ENCODE assay signal across 7 cellular contexts in the genomic region with DNA sequence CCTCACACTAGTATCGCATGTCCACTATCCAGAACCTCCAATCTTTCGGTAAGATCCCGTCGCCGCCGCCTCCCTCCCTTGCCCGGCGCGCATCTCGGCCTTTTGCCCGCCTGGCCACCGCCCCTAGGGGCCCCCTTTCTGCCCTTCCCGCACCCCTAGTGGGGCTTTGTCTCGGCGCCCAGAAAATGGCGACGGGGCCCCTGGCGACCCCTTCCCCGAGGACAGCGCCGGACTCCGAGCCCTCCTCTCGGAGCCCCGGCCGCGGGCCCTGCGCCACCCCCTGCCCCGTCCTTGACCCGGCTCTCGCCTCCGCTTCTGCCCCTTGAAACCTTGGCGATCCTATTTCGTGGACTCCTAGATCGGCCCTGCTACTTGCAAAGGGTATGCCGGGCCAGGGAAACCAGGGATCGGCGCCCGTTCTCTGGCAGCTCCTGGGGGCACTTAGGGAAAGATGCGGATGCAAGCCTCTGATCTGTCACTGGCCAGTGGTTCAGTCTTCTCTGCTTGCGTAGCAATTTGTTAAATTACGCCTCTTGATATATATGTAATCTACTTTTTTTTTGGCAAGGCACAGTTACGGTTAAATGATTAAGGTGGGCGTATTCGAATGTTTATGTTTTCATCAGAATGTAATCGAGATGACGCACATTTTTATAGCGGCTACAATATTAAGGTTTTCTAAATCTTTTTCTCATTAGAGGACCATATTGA. TPM values are rescaled to one million over a fixed set of nuclear protein-coding genes. Genes with fewer than 3 reads are reported as not detected.
DNase-seq lines count a peak whose midpoint lies in the region; ATAC-seq, FAIRE-seq and TF ChIP-seq lines count a peak whose summit lies in the region.

No MANE protein-coding gene starts in this region.

- H3K27ac ChIP-seq in Karpas-422 (ENCODE audit: low read length) (peak overlapping the region; percentile 78), urinary bladder (ENCODE audit: low read depth) (peak overlapping the region; percentile 98)
- H3K27ac ChIP-seq in naive thymus-derived CD4-positive, alpha-beta T cell (ENCODE audit: low read depth, low read length): peak overlapping the region; percentile 99

- WGBS in urinary bladder: under 1% methylated on average over 47 of the region's 47 CpGs

- H3K4me1 ChIP-seq in Karpas-422 (ENCODE audit: low read length) (peaks cover 32% of the 10 kb centered on the region), urinary bladder (ENCODE audit: insufficient read depth) (no peaks in the 10 kb centered on the region)
- peaks cover 5 to 16% of the 10 kb centered on the region in 2 donors for H3K4me1 ChIP-seq in naive thymus-derived CD4-positive, alpha-beta T cell (ENCODE audit: control insufficient read depth in 2 of 2, insufficient read depth in 2 of 2, low read length in 2 of 2)

- H2AFZ ChIP-seq in Karpas-422 (ENCODE audit: low read length): 0 out of 2 replicates have a peak overlapping the region, but pooled peaks have one; percentile 50

- no peaks in the 10 kb centered on the region for H4K20me1 ChIP-seq in Karpas-422 (ENCODE audit: insufficient read depth, low read depth, low read length)

- H3K27ac Mint-ChIP-seq in activated T-cell treated with anti-CD3 and anti-CD28 coated beads, Interleukin-2, amount 50 U/mL, for 72 hours: peak overlapping the region; percentile 100
- H3K27ac Mint-ChIP-seq in naive thymus-derived CD4-positive, alpha-beta T cell: peak overlapping the region; percentile 97 to 100 (median 99)

- no peaks in the 10 kb centered on the region for H3K9me3 ChIP-seq in Karpas-422 (ENCODE audit: low read length)
- H3K9me3 ChIP-seq in naive thymus-derived CD4-positive, alpha-beta T cell (ENCODE audit: control insufficient read depth in 2 of 3, low read length in 3 of 3): no peaks in the 10 kb centered on the region

- H3K4me3 Mint-ChIP-seq in activated T-cell treated with anti-CD3 and anti-CD28 coated beads, Interleukin-2, amount 50 U/mL, for 72 hours: peak overlapping the region; percentile 99
- H3K4me3 Mint-ChIP-seq in naive thymus-derived CD4-positive, alpha-beta T cell: peak overlapping the region; percentile 92 to 100 (median 99)

- H3K79me2 ChIP-seq in Karpas-422 (ENCODE audit: low read length): peaks cover 27% of the 10 kb centered on the region

- H3K4me3 ChIP-seq in Karpas-422 (ENCODE audit: low read length) (peak overlapping the region; percentile 98), fibroblast of mammary gland (ENCODE audit: control insufficient read depth, low read depth, low read length) (peak overlapping the region; percentile 86), urinary bladder (ENCODE audit: low read depth, low read length) (peak overlapping the region; percentile 99)
- peak overlapping the region; percentile 80 for H3K4me3 ChIP-seq in naive thymus-derived CD4-positive, alpha-beta T cell (ENCODE audit: low read length)

- no peak for TF ChIP-seq CTCF in fibroblast of mammary gland (conservative IDR thresholded peaks at IDR 0.05; ENCODE audit: control insufficient read depth, insufficient read depth, low read depth, low read length)

- DNase-seq in GM12891 (ENCODE audit: insufficient read length, low spot score) (peak; percentile 22), Karpas-422 (peak; percentile 60), fibroblast of mammary gland (ENCODE audit: low read depth) (peak; percentile 45)
- peak; percentile 46 for DNase-seq in activated T-cell treated with anti-CD3 and anti-CD28 coated beads, Interleukin-2, amount 50 U/mL, for 72 hours
- DNase-seq in naive thymus-derived CD4-positive, alpha-beta T cell: peak in 7 of 9 donors; percentile 25 to 55 (median 39)

- POLR2A ChIA-PET in naive thymus-derived CD4-positive, alpha-beta T cell (lab: Charles Lee): interaction anchor here (0.6 to 4.3 kb wide), 9 partner anchors 58 to 1650 kb away, joined by 3 to 26 read pairs (median 4); a partner anchor contains a TSS

- H3K27me3 ChIP-seq in Karpas-422 (ENCODE audit: low read length): no peaks in the 10 kb centered on the region
- no peaks in the 10 kb centered on the region for H3K27me3 ChIP-seq in naive thymus-derived CD4-positive, alpha-beta T cell (ENCODE audit: control insufficient read depth in 2 of 2, insufficient read depth in 2 of 2, low read length in 2 of 2)

- H3K36me3 ChIP-seq in Karpas-422 (ENCODE audit: insufficient read depth, low read length) (peaks cover 23% of the 10 kb centered on the region; the same call in 1 of the 2 replicates), urinary bladder (ENCODE audit: insufficient read depth) (peaks cover 2% of the 10 kb centered on the region)
- peaks cover 4 to 37% (median 16%) of the 10 kb centered on the region in 3 experiments for H3K36me3 ChIP-seq in naive thymus-derived CD4-positive, alpha-beta T cell (ENCODE audit: control insufficient read depth in 2 of 3, insufficient read depth in 3 of 3, low read length in 3 of 3)

- H3K4me2 ChIP-seq in Karpas-422 (ENCODE audit: low read depth, low read length, poor library complexity, severe bottlenecking): peak overlapping the region; percentile 95

- no peaks in the 10 kb centered on the region for H3K9me3 Mint-ChIP-seq in activated T-cell treated with anti-CD3 and anti-CD28 coated beads, Interleukin-2, amount 50 U/mL, for 72 hours
- H3K9me3 Mint-ChIP-seq in naive thymus-derived CD4-positive, alpha-beta T cell: peaks cover 0 to 4% (median 0%) of the 10 kb centered on the region in 11 donors

- intact Hi-C loops in naive thymus-derived CD4-positive, alpha-beta T cell (cut with micrococcal nuclease): loop anchor here (1.0 to 10.0 kb wide), 15 partner anchors 17 to 1785 kb away; a partner anchor contains a TSS

- CTCF ChIA-PET in naive thymus-derived CD4-positive, alpha-beta T cell (lab: Charles Lee): interaction anchor here (0.6 to 8.6 kb wide), 2 partner anchors 119 to 1022 kb away, joined by 4 to 90 read pairs; no protein-coding TSS in a partner anchor

- H3K36me3 Mint-ChIP-seq in activated T-cell treated with anti-CD3 and anti-CD28 coated beads, Interleukin-2, amount 50 U/mL, for 72 hours (ENCODE audit: insufficient read depth in 2 of 2): peaks cover 4 to 20% of the 10 kb centered on the region in 2 donors
- H3K36me3 Mint-ChIP-seq in naive thymus-derived CD4-positive, alpha-beta T cell: peaks cover 0 to 23% (median 4%) of the 10 kb centered on the region in 5 donors

- H3K9me2 ChIP-seq in Karpas-422 (replicated peaks; ENCODE audit: insufficient read depth, low read length): no peaks in the 10 kb centered on the region

- peak overlapping the region; percentile 99 for H3K9ac ChIP-seq in Karpas-422 (ENCODE audit: low read length)

- FAIRE-seq in GM12891 (lab: Jason Lieb, UNC): peak; percentile 59

- no peaks in the 10 kb centered on the region for H3K27me3 Mint-ChIP-seq in activated T-cell treated with anti-CD3 and anti-CD28 coated beads, Interleukin-2, amount 50 U/mL, for 72 hours (ENCODE audit: low read depth)
- H3K27me3 Mint-ChIP-seq in naive thymus-derived CD4-positive, alpha-beta T cell: no peaks in the 10 kb centered on the region

- TF ChIP-seq POLR2A in GM12891 (IDR thresholded peaks at IDR 0.05; ENCODE audit: low read depth, low read length): no peak

- peak; percentile 28 for ATAC-seq in GM21825 (IDR thresholded peaks at IDR 0.05; ENCODE audit: unreplicated experiment)
- ATAC-seq in activated T-cell treated with anti-CD3 and anti-CD28 coated beads, Interleukin-2, amount 50 U/mL, for 72 hours (replicated peaks in 1 of 2): peak; percentile 20 to 35
- ATAC-seq in naive thymus-derived CD4-positive, alpha-beta T cell: peak; percentile 15

- H3K4me1 Mint-ChIP-seq in activated T-cell treated with anti-CD3 and anti-CD28 coated beads, Interleukin-2, amount 50 U/mL, for 72 hours (ENCODE audit: low read depth): peaks cover 29% of the 10 kb centered on the region
- H3K4me1 Mint-ChIP-seq in naive thymus-derived CD4-positive, alpha-beta T cell: peaks cover 5 to 44% (median 30%) of the 10 kb centered on the region in 7 donors

TF ChIP-seq in GM12891, 5 proteins besides CTCF, POLR2A, EP300 and RAD21:
- TF ChIP-seq POLR2AphosphoS5 (IDR thresholded peaks at IDR 0.05; ENCODE audit: low read depth, low read length) (no peak), PAX5 (IDR thresholded peaks at IDR 0.05; ENCODE audit: insufficient read depth, low read length, severe bottlenecking) (no peak), TAF1 (IDR thresholded peaks at IDR 0.05; ENCODE audit: low read depth, low read length) (no peak), POU2F2 (IDR thresholded peaks at IDR 0.05; ENCODE audit: low read depth, low read length) (no peak), SPI1 (IDR thresholded peaks at IDR 0.05; ENCODE audit: low read depth, low read length) (no peak)

RNA-seq across cellular contexts. Expression of a gene that starts 0.6 kb away (rescaled TPM):
- polyA plus RNA-seq in GM12891 (2012; ENCODE audit: low read depth, missing spikeins): 63.4 TPM
- 26.6 and 41.9 TPM in 2 replicates for total RNA-seq in Karpas-422 (2014; rRNA removed; shearing (Covaris generic); ENCODE audit: low replicate concordance)
- total RNA-seq in activated T-cell treated with anti-CD3 and anti-CD28 coated beads, Interleukin-2, amount 50 U/mL, for 72 hours: 10 to 100 TPM; 89.6 to 92.4 TPM
- 10 to 100 TPM; 34.5 to 82.0 (median 53.3) TPM for total RNA-seq in naive thymus-derived CD4-positive, alpha-beta T cell
- 10 to 100 TPM; 36.9 to 49.8 TPM for polyA plus RNA-seq in naive thymus-derived CD4-positive, alpha-beta T cell
- total RNA-seq in urinary bladder: 31.9 TPM
- 95.8 TPM for polyA plus RNA-seq in urinary bladder

Comparison
In these comparisons a context has a peak if more than half of its experiments do, and no peak if none do; other contexts are left out.
1. Peak in every context shown above with its lines: DNase-seq, ATAC-seq, H3K4me3 ChIP-seq and H3K27ac ChIP-seq.